33 cellular contexts compared by ENCODE assay signal in genomic region chr2:122815120-122815519, GRCh38.
"Had no signal": no experiment of that assay in that cellular context is flagged by ENCODE, and none has a peak within 500 bp of the region (broad histone marks: within the 10 kb centered on the region; RNA-seq: fewer than 3 reads in every experiment).

No MANE protein-coding gene starts in this region.

- H3K36me3 Mint-ChIP-seq: activated CD4-positive, alpha-beta memory T cell treated with anti-CD3 and anti-CD28 coated beads for 36 hours; activated CD8-positive, alpha-beta memory T cell treated with anti-CD3 and anti-CD28 coated beads, Interleukin-2, amount 10 ng/mL, durations not matched to agents 7 days and 5 days; activated naive CD4-positive, alpha-beta T cell treated with anti-CD3 and anti-CD28 coated beads, Interleukin-2, amount 50 U/mL, for 24 hours; activated naive CD8-positive, alpha-beta T cell treated with anti-CD3 and anti-CD28 coated beads for 36 hours had no signal

- H3K27me3 Mint-ChIP-seq: activated CD4-positive, alpha-beta memory T cell treated with anti-CD3 and anti-CD28 coated beads for 36 hours; activated CD4-positive, alpha-beta T cell treated with anti-CD3 and anti-CD28 coated beads for 36 hours; activated CD4-positive, alpha-beta T cell treated with anti-CD3 and anti-CD28 coated beads, Interleukin-2, amount 10 ng/mL, durations not matched to agents 24 days and 14 days; activated CD8-positive, alpha-beta memory T cell treated with anti-CD3 and anti-CD28 coated beads, Interleukin-2, amount 10 ng/mL, durations not matched to agents 7 days and 5 days; activated naive CD4-positive, alpha-beta T cell treated with anti-CD3 and anti-CD28 coated beads, Interleukin-2, amount 50 U/mL, for 24 hours; activated naive CD8-positive, alpha-beta T cell treated with anti-CD3 and anti-CD28 coated beads for 36 hours; activated naive CD8-positive, alpha-beta T cell treated with anti-CD3 and anti-CD28 coated beads, Interleukin-2, amount 50 U/mL, for 24 hours; effector memory CD8-positive, alpha-beta T cell had no signal

- DNase-seq: activated CD4-positive, alpha-beta memory T cell treated with anti-CD3 and anti-CD28 coated beads for 36 hours; activated CD4-positive, alpha-beta T cell treated with anti-CD3 and anti-CD28 coated beads for 36 hours; activated CD4-positive, alpha-beta T cell treated with anti-CD3 and anti-CD28 coated beads, Interleukin-2, amount 10 ng/mL, durations not matched to agents 24 days and 14 days; activated CD4-positive, CD25-positive, alpha-beta regulatory T cell; activated CD4-positive, CD25-positive, alpha-beta regulatory T cell treated with anti-CD3 and anti-CD28 coated beads, Interleukin-2, amount 50 U/mL, for 72 hours; activated CD8-positive, alpha-beta memory T cell treated with anti-CD3 and anti-CD28 coated beads, Interleukin-2, amount 10 ng/mL, durations not matched to agents 7 days and 5 days; activated CD8-positive, alpha-beta memory T cell treated with anti-CD3 and anti-CD28 coated beads, Interleukin-2, amount 50 U/mL, for 4 hours; activated CD8-positive, alpha-beta T cell treated with anti-CD3 and anti-CD28 coated beads, Interleukin-2, amount 10 ng/mL, durations not matched to agents 7 days and 5 days; activated effector memory CD4-positive, alpha-beta T cell treated with anti-CD3 and anti-CD28 coated beads, Interleukin-2, amount 50 U/mL, for 16 hours; activated naive CD4-positive, alpha-beta T cell treated with anti-CD3 and anti-CD28 coated beads for 36 hours; activated naive CD8-positive, alpha-beta T cell treated with anti-CD3 and anti-CD28 coated beads for 36 hours; activated naive CD8-positive, alpha-beta T cell treated with anti-CD3 and anti-CD28 coated beads, Interleukin-2, amount 50 U/mL, for 24 hours; activated T-cell treated with anti-CD3 and anti-CD28 coated beads, Interleukin-2, amount 50 U/mL, for 1 hour; activated T-cell treated with anti-CD3 and anti-CD28 coated beads, Interleukin-2, amount 50 U/mL, for 48 hours; adrenal gland; amygdala; aorta; body of pancreas; caudate nucleus; cortex of kidney; dermis blood vessel endothelial cell; effector CD4-positive, alpha-beta T cell; effector memory CD8-positive, alpha-beta T cell; esophagus squamous epithelium; foreskin fibroblast; gastrocnemius medialis; glutamatergic neuron; heart left ventricle; T-helper 2 cell had no signal

- H3K4me1 Mint-ChIP-seq: activated CD4-positive, alpha-beta T cell treated with anti-CD3 and anti-CD28 coated beads for 36 hours; activated CD4-positive, alpha-beta T cell treated with anti-CD3 and anti-CD28 coated beads, Interleukin-2, amount 10 ng/mL, durations not matched to agents 24 days and 14 days; activated CD8-positive, alpha-beta memory T cell treated with anti-CD3 and anti-CD28 coated beads, Interleukin-2, amount 10 ng/mL, durations not matched to agents 7 days and 5 days; activated naive CD4-positive, alpha-beta T cell treated with anti-CD3 and anti-CD28 coated beads, Interleukin-2, amount 50 U/mL, for 24 hours; activated naive CD8-positive, alpha-beta T cell treated with anti-CD3 and anti-CD28 coated beads for 36 hours; activated naive CD8-positive, alpha-beta T cell treated with anti-CD3 and anti-CD28 coated beads, Interleukin-2, amount 50 U/mL, for 24 hours had no signal

- H3K27me3 ChIP-seq: adrenal gland, body of pancreas, esophagus squamous epithelium, gastrocnemius medialis, heart left ventricle had no signal

- H3K4me1 ChIP-seq: adrenal gland, body of pancreas, esophagus squamous epithelium, gastrocnemius medialis, heart left ventricle had no signal

- ATAC-seq: activated CD4-positive, alpha-beta T cell treated with anti-CD3 and anti-CD28 coated beads for 36 hours; activated CD8-positive, alpha-beta memory T cell treated with anti-CD3 and anti-CD28 coated beads, Interleukin-2, amount 10 ng/mL, durations not matched to agents 7 days and 5 days; activated CD8-positive, alpha-beta T cell treated with anti-CD3 and anti-CD28 coated beads, Interleukin-2, amount 10 ng/mL, durations not matched to agents 7 days and 5 days; activated naive CD8-positive, alpha-beta T cell treated with anti-CD3 and anti-CD28 coated beads, Interleukin-2, amount 50 U/mL, for 24 hours; body of pancreas; effector memory CD8-positive, alpha-beta T cell; gastrocnemius medialis; heart left ventricle had no signal

- H3K9me3 ChIP-seq: adrenal gland, body of pancreas, esophagus squamous epithelium, gastrocnemius medialis, heart left ventricle had no signal

- H3K27ac Mint-ChIP-seq: activated CD4-positive, alpha-beta memory T cell treated with anti-CD3 and anti-CD28 coated beads for 36 hours; activated CD4-positive, alpha-beta T cell treated with anti-CD3 and anti-CD28 coated beads for 36 hours; activated CD4-positive, alpha-beta T cell treated with anti-CD3 and anti-CD28 coated beads, Interleukin-2, amount 10 ng/mL, durations not matched to agents 24 days and 14 days; activated CD8-positive, alpha-beta memory T cell treated with anti-CD3 and anti-CD28 coated beads, Interleukin-2, amount 10 ng/mL, durations not matched to agents 7 days and 5 days; activated CD8-positive, alpha-beta T cell treated with anti-CD3 and anti-CD28 coated beads, Interleukin-2, amount 10 ng/mL, durations not matched to agents 7 days and 5 days; activated naive CD4-positive, alpha-beta T cell treated with anti-CD3 and anti-CD28 coated beads for 36 hours; activated naive CD4-positive, alpha-beta T cell treated with anti-CD3 and anti-CD28 coated beads, Interleukin-2, amount 50 U/mL, for 24 hours; activated naive CD8-positive, alpha-beta T cell treated with anti-CD3 and anti-CD28 coated beads for 36 hours; activated naive CD8-positive, alpha-beta T cell treated with anti-CD3 and anti-CD28 coated beads, Interleukin-2, amount 50 U/mL, for 24 hours; activated T-helper 1 cell treated with anti-CD3 and anti-CD28 coated beads, Interleukin-12 subunit alpha, Interleukin-12 subunit beta, Interleukin-2, Interleukin-4 antibody, amounts not matched to agents 30 ng/mL and 10 ng/mL and 1 ng/mL, durations not matched to agents 14 hours and 24 hours and 36 hours; activated T-helper 2 cell treated with anti-CD3 and anti-CD28 coated beads, Interferon-gamma antibody, Interleukin-2, Interleukin-4, amounts not matched to agents 10 μg/mL and 5 μg/mL and 100 μg/mL, durations not matched to agents 14 hours and 24 hours and 36 hours; effector memory CD8-positive, alpha-beta T cell had no signal

- H3K36me3 ChIP-seq: adrenal gland, esophagus squamous epithelium, gastrocnemius medialis, heart left ventricle had no signal

- H3K4me3 Mint-ChIP-seq: activated CD4-positive, alpha-beta memory T cell treated with anti-CD3 and anti-CD28 coated beads for 36 hours; activated CD4-positive, alpha-beta T cell treated with anti-CD3 and anti-CD28 coated beads for 36 hours; activated CD4-positive, alpha-beta T cell treated with anti-CD3 and anti-CD28 coated beads, Interleukin-2, amount 10 ng/mL, durations not matched to agents 24 days and 14 days; activated CD8-positive, alpha-beta memory T cell treated with anti-CD3 and anti-CD28 coated beads, Interleukin-2, amount 10 ng/mL, durations not matched to agents 7 days and 5 days; activated CD8-positive, alpha-beta T cell treated with anti-CD3 and anti-CD28 coated beads, Interleukin-2, amount 10 ng/mL, durations not matched to agents 7 days and 5 days; activated naive CD4-positive, alpha-beta T cell treated with anti-CD3 and anti-CD28 coated beads for 36 hours; activated naive CD4-positive, alpha-beta T cell treated with anti-CD3 and anti-CD28 coated beads, Interleukin-2, amount 50 U/mL, for 24 hours; activated naive CD8-positive, alpha-beta T cell treated with anti-CD3 and anti-CD28 coated beads for 36 hours; activated naive CD8-positive, alpha-beta T cell treated with anti-CD3 and anti-CD28 coated beads, Interleukin-2, amount 50 U/mL, for 24 hours; activated T-helper 1 cell treated with anti-CD3 and anti-CD28 coated beads, Interleukin-12 subunit alpha, Interleukin-12 subunit beta, Interleukin-2, Interleukin-4 antibody, amounts not matched to agents 30 ng/mL and 10 ng/mL and 1 ng/mL, durations not matched to agents 14 hours and 24 hours and 36 hours; effector memory CD8-positive, alpha-beta T cell had no signal

- H3K4me3 ChIP-seq: adrenal gland, body of pancreas, esophagus squamous epithelium, gastrocnemius medialis, heart left ventricle had no signal

- H3K27ac ChIP-seq: adrenal gland, body of pancreas, epithelial cell of prostate, esophagus squamous epithelium, gastrocnemius medialis, heart left ventricle had no signal

- H3K9me3 Mint-ChIP-seq: activated naive CD4-positive, alpha-beta T cell treated with anti-CD3 and anti-CD28 coated beads, Interleukin-2, amount 50 U/mL, for 24 hours had no signal
